Comparison of ENCODE assay signal across 1 cellular context in genomic region chr16:87303962-87304521, GRCh38.
TF ChIP-seq lines count a peak whose summit lies in the region.

No MANE protein-coding gene starts in this region.

TF ChIP-seq in K562, 482 proteins besides CTCF, POLR2A, EP300 and RAD21:
- TF ChIP-seq, protein P1, sequence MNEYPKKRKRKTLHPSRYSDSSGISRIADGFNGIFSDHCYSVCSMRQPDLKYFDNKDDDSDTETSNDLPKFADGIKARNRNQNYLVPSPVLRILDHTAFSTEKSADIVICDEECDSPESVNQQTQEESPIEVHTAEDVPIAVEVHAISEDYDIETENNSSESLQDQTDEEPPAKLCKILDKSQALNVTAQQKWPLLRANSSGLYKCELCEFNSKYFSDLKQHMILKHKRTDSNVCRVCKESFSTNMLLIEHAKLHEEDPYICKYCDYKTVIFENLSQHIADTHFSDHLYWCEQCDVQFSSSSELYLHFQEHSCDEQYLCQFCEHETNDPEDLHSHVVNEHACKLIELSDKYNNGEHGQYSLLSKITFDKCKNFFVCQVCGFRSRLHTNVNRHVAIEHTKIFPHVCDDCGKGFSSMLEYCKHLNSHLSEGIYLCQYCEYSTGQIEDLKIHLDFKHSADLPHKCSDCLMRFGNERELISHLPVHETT (CRISPR knock-in tag; conservative IDR thresholded peaks at IDR 0.05 in 1 of 2, IDR thresholded peaks at IDR 0.05 in 1 of 2): no peak
- TF ChIP-seq PTBP1 (IDR thresholded peaks at IDR 0.05; ENCODE audit: low read depth, low read length) (no peak), ZNF274 (IDR thresholded peaks at IDR 0.05; ENCODE audit: borderline replicate concordance, low read depth, low read length) (no peak), TAF15 (IDR thresholded peaks at IDR 0.05; ENCODE audit: low read depth, low read length) (no peak), MNT (conservative IDR thresholded peaks at IDR 0.05) (0 out of 4 replicates have a peak, but pooled peaks of 1 of the 2 experiments have one; percentile 0), ZHX1 (conservative IDR thresholded peaks at IDR 0.05; ENCODE audit: low read length) (no peak), TCF15 (CRISPR knock-in tag; IDR thresholded peaks at IDR 0.05) (no peak), ZNF121 (CRISPR knock-in tag; conservative IDR thresholded peaks at IDR 0.05) (peak; percentile 62; the same call in 1 of the 2 replicates), ARID2 (IDR thresholded peaks at IDR 0.05) (no peak), ELF1 (tag; IDR thresholded peaks at IDR 0.05) (no peak), NR1H2 (CRISPR knock-in tag; IDR thresholded peaks at IDR 0.05) (no peak), CSDE1 (IDR thresholded peaks at IDR 0.05) (no peak), ZNF23 (CRISPR knock-in tag; IDR thresholded peaks at IDR 0.05) (no peak), POLR3G (IDR thresholded peaks at IDR 0.05; ENCODE audit: extremely low read depth, insufficient read length, insufficient replicate concordance) (no peak), LCOR (CRISPR knock-in tag; IDR thresholded peaks at IDR 0.05) (0 out of 2 replicates have a peak, but pooled peaks have one; percentile 15), SMARCA5 (IDR thresholded peaks at IDR 0.05) (0 out of 2 replicates have a peak, but pooled peaks have one; percentile 26)
- TF ChIP-seq, protein P2, sequence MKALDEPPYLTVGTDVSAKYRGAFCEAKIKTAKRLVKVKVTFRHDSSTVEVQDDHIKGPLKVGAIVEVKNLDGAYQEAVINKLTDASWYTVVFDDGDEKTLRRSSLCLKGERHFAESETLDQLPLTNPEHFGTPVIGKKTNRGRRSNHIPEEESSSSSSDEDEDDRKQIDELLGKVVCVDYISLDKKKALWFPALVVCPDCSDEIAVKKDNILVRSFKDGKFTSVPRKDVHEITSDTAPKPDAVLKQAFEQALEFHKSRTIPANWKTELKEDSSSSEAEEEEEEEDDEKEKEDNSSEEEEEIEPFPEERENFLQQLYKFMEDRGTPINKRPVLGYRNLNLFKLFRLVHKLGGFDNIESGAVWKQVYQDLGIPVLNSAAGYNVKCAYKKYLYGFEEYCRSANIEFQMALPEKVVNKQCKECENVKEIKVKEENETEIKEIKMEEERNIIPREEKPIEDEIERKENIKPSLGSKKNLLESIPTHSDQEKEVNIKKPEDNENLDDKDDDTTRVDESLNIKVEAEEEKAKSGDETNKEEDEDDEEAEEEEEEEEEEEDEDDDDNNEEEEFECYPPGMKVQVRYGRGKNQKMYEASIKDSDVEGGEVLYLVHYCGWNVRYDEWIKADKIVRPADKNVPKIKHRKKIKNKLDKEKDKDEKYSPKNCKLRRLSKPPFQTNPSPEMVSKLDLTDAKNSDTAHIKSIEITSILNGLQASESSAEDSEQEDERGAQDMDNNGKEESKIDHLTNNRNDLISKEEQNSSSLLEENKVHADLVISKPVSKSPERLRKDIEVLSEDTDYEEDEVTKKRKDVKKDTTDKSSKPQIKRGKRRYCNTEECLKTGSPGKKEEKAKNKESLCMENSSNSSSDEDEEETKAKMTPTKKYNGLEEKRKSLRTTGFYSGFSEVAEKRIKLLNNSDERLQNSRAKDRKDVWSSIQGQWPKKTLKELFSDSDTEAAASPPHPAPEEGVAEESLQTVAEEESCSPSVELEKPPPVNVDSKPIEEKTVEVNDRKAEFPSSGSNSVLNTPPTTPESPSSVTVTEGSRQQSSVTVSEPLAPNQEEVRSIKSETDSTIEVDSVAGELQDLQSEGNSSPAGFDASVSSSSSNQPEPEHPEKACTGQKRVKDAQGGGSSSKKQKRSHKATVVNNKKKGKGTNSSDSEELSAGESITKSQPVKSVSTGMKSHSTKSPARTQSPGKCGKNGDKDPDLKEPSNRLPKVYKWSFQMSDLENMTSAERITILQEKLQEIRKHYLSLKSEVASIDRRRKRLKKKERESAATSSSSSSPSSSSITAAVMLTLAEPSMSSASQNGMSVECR (CRISPR knock-in tag; IDR thresholded peaks at IDR 0.05): peak; percentile 40; the same call in 1 of the 2 replicates
- TF ChIP-seq, protein P3, sequence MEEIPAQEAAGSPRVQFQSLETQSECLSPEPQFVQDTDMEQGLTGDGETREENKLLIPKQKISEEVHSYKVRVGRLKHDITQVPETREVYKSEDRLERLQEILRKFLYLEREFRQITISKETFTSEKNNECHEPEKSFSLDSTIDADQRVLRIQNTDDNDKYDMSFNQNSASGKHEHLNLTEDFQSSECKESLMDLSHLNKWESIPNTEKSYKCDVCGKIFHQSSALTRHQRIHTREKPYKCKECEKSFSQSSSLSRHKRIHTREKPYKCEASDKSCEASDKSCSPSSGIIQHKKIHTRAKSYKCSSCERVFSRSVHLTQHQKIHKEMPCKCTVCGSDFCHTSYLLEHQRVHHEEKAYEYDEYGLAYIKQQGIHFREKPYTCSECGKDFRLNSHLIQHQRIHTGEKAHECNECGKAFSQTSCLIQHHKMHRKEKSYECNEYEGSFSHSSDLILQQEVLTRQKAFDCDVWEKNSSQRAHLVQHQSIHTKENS (CRISPR knock-in tag; IDR thresholded peaks at IDR 0.05): no peak
- TF ChIP-seq, protein P4, sequence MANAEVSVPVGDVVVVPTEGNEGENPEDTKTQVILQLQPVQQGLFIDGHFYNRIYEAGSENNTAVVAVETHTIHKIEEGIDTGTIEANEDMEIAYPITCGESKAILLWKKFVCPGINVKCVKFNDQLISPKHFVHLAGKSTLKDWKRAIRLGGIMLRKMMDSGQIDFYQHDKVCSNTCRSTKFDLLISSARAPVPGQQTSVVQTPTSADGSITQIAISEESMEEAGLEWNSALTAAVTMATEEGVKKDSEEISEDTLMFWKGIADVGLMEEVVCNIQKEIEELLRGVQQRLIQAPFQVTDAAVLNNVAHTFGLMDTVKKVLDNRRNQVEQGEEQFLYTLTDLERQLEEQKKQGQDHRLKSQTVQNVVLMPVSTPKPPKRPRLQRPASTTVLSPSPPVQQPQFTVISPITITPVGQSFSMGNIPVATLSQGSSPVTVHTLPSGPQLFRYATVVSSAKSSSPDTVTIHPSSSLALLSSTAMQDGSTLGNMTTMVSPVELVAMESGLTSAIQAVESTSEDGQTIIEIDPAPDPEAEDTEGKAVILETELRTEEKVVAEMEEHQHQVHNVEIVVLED (CRISPR knock-in tag; IDR thresholded peaks at IDR 0.05): no peak
- TF ChIP-seq, protein P5, sequence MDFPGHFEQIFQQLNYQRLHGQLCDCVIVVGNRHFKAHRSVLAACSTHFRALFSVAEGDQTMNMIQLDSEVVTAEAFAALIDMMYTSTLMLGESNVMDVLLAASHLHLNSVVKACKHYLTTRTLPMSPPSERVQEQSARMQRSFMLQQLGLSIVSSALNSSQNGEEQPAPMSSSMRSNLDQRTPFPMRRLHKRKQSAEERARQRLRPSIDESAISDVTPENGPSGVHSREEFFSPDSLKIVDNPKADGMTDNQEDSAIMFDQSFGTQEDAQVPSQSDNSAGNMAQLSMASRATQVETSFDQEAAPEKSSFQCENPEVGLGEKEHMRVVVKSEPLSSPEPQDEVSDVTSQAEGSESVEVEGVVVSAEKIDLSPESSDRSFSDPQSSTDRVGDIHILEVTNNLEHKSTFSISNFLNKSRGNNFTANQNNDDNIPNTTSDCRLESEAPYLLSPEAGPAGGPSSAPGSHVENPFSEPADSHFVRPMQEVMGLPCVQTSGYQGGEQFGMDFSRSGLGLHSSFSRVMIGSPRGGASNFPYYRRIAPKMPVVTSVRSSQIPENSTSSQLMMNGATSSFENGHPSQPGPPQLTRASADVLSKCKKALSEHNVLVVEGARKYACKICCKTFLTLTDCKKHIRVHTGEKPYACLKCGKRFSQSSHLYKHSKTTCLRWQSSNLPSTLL (IDR thresholded peaks at IDR 0.05): no peak
